In the genomic region with DNA sequence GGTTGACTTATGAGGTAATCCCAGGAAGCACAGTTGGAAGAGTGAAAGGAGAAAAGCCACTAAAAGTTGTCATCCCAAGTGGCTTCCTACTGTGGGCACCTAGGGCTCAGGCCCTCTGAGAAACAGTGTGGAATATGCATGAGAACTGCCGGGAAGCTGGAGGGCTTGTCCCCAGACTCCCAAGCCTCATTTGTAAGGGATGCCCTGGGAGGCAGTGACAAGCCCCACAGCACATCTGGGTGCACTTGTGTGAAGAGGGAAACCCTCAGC, we compare ENCODE assay signal across 8 cellular contexts.
"Had no signal": no experiment of that assay in that cellular context is flagged by ENCODE, and none has a peak within 500 bp of the region (broad histone marks: within the 10 kb centered on the region; RNA-seq: fewer than 3 reads in every experiment).

No MANE protein-coding gene starts in this region.

- FAIRE-seq: G401.6, GM12878, GM12891, GM12892, GM18507, GM19239 had no signal

- DNase-seq: GDM1, GF-D8 had no signal

- H3K4me3 ChIP-seq: GM12878 had no signal
